30 cellular contexts compared by ENCODE assay signal in the genomic region with DNA sequence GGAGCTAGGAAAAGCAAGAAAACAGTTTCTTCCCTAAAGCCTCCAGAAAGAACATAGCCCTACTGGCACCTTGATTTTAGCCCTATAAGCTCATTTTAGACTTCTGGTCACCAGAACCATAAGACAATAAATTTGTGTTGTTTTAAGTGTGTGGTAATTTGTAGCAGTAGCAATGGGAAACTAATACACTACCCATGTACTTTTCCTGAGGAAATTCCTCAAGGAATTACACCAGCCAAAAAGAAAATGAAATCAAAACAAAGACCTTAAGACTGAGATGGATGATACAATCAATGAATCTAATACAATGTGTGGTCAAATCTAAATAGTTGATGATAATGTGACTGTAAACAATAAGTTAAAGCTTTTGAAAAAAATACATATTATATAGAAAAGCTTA.
"Had no signal": no experiment of that assay in that cellular context is flagged by ENCODE, and none has a peak within 500 bp of the region (broad histone marks: within the 10 kb centered on the region; RNA-seq: fewer than 3 reads in every experiment).

No MANE protein-coding gene starts in this region.

- H3K4me3 Mint-ChIP-seq: activated CD4-positive, alpha-beta memory T cell treated with anti-CD3 and anti-CD28 coated beads for 36 hours; activated CD4-positive, alpha-beta T cell treated with anti-CD3 and anti-CD28 coated beads, Interleukin-2, amount 10 ng/mL, durations not matched to agents 24 days and 14 days; activated naive CD4-positive, alpha-beta T cell treated with anti-CD3 and anti-CD28 coated beads, Interleukin-2, amount 50 U/mL, for 24 hours; activated naive CD8-positive, alpha-beta T cell treated with anti-CD3 and anti-CD28 coated beads, Interleukin-2, amount 50 U/mL, for 24 hours; activated T-cell treated with anti-CD3 and anti-CD28 coated beads, Interleukin-2, amount 50 U/mL, for 24 hours; central memory CD8-positive, alpha-beta T cell; immature natural killer cell; mesothelial cell of epicardium; nephron progenitor cell; T-helper 1 cell treated with Interleukin-12 subunit alpha and Interleukin-12 subunit beta and Interleukin-4 antibody, amounts not matched to agents 30 μg/mL and 1 μg/mL, for 36 hours had no signal

- H3K9me3 ChIP-seq: heart left ventricle, neutrophil, psoas muscle, spleen, testis, transverse colon had no signal

- H3K9ac ChIP-seq: parathyroid adenoma had no signal

- H3K9me3 Mint-ChIP-seq: activated CD4-positive, alpha-beta memory T cell treated with anti-CD3 and anti-CD28 coated beads for 36 hours; activated CD4-positive, alpha-beta T cell treated with anti-CD3 and anti-CD28 coated beads, Interleukin-2, amount 10 ng/mL, durations not matched to agents 24 days and 14 days; activated naive CD4-positive, alpha-beta T cell treated with anti-CD3 and anti-CD28 coated beads, Interleukin-2, amount 50 U/mL, for 24 hours; activated T-cell treated with anti-CD3 and anti-CD28 coated beads, Interleukin-2, amount 50 U/mL, for 24 hours; central memory CD8-positive, alpha-beta T cell; immature natural killer cell; naive B cell; T-helper 1 cell treated with Interleukin-12 subunit alpha and Interleukin-12 subunit beta and Interleukin-4 antibody, amounts not matched to agents 30 μg/mL and 1 μg/mL, for 36 hours had no signal

- H3K27ac Mint-ChIP-seq: activated CD4-positive, alpha-beta memory T cell treated with anti-CD3 and anti-CD28 coated beads for 36 hours; activated CD4-positive, alpha-beta T cell treated with anti-CD3 and anti-CD28 coated beads, Interleukin-2, amount 10 ng/mL, durations not matched to agents 24 days and 14 days; activated naive CD8-positive, alpha-beta T cell treated with anti-CD3 and anti-CD28 coated beads, Interleukin-2, amount 50 U/mL, for 24 hours; activated T-cell treated with anti-CD3 and anti-CD28 coated beads, Interleukin-2, amount 50 U/mL, for 24 hours; mesothelial cell of epicardium; nephron progenitor cell; T-helper 1 cell treated with Interleukin-12 subunit alpha and Interleukin-12 subunit beta and Interleukin-4 antibody, amounts not matched to agents 30 μg/mL and 1 μg/mL, for 36 hours had no signal

- H3K27ac ChIP-seq: foreskin keratinocyte, heart left ventricle, neutrophil, parathyroid adenoma, psoas muscle, spleen, testis, transverse colon had no signal

- H3K27me3 Mint-ChIP-seq: activated CD4-positive, alpha-beta memory T cell treated with anti-CD3 and anti-CD28 coated beads for 36 hours; activated CD4-positive, alpha-beta T cell treated with anti-CD3 and anti-CD28 coated beads, Interleukin-2, amount 10 ng/mL, durations not matched to agents 24 days and 14 days; activated naive CD4-positive, alpha-beta T cell treated with anti-CD3 and anti-CD28 coated beads, Interleukin-2, amount 50 U/mL, for 24 hours; activated naive CD8-positive, alpha-beta T cell treated with anti-CD3 and anti-CD28 coated beads, Interleukin-2, amount 50 U/mL, for 24 hours; activated T-cell treated with anti-CD3 and anti-CD28 coated beads, Interleukin-2, amount 50 U/mL, for 24 hours; central memory CD8-positive, alpha-beta T cell; naive B cell had no signal

- DNase-seq: activated CD4-positive, alpha-beta memory T cell treated with anti-CD3 and anti-CD28 coated beads for 36 hours; activated CD4-positive, alpha-beta T cell treated with anti-CD3 and anti-CD28 coated beads, Interleukin-2, amount 10 ng/mL, durations not matched to agents 24 days and 14 days; activated CD4-positive, CD25-positive, alpha-beta regulatory T cell treated with anti-CD3 and anti-CD28 coated beads, Interleukin-2, amount 50 U/mL, for 72 hours; activated CD8-positive, alpha-beta memory T cell treated with anti-CD3 and anti-CD28 coated beads, Interleukin-2, amount 50 U/mL, for 4 hours; activated naive CD8-positive, alpha-beta T cell treated with anti-CD3 and anti-CD28 coated beads, Interleukin-2, amount 50 U/mL, for 24 hours; activated T-cell treated with anti-CD3 and anti-CD28 coated beads, Interleukin-2, amount 50 U/mL, for 24 hours; amygdala; effector CD8-positive, alpha-beta T cell; foreskin keratinocyte; heart left ventricle; hypothalamus; immature natural killer cell; kidney; left colon; naive B cell; nephron progenitor cell; psoas muscle; spleen; stimulated activated naive CD8-positive, alpha-beta T cell treated with anti-CD3 and anti-CD28 coated beads, Interleukin-15, Interleukin-2, amounts not matched to agents 100 U/mL and 50 U/mL, for 24 hours; T1000; testis; transverse colon had no signal

- FAIRE-seq: bronchial epithelial cell, colon, kidney had no signal

- H3K27me3 ChIP-seq: foreskin keratinocyte, heart left ventricle, neutrophil, spleen, testis, transverse colon had no signal

- H3K4me1 Mint-ChIP-seq: mesothelial cell of epicardium, nephron progenitor cell had no signal

- H3K79me2 ChIP-seq: parathyroid adenoma had no signal

- H3K4me1 ChIP-seq: foreskin keratinocyte, parathyroid adenoma, psoas muscle, testis had no signal

- H3K4me3 ChIP-seq: heart left ventricle, psoas muscle, spleen, testis, transverse colon had no signal

- H2AFZ ChIP-seq: parathyroid adenoma had no signal
